In the genomic region with DNA sequence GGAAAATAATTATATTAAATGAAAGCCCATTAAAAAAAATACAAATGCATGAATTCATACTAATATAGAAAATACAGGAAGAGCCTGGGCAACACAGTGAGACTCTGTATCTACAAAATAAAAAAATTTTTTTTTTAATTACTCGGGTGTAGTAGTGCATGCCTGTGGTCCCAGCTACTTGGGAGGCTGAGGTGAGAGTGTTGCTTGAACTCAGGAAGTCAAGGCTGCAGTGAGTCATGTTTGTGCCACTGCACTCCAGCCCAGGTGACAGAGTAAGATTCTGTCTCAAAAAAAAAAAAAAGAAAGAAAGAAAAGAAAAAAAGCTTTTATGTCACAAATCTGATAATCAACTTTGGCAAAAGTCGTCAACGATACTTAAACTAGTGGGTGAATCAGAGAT, we compare ENCODE assay signal across 31 cellular contexts.
DNase-seq lines count a peak whose midpoint lies in the region; ATAC-seq and TF ChIP-seq lines count a peak whose summit lies in the region.
"Had no signal": no experiment of that assay in that cellular context is flagged by ENCODE, and none has a peak within 500 bp of the region (broad histone marks: within the 10 kb centered on the region; RNA-seq: fewer than 3 reads in every experiment).

No MANE protein-coding gene starts in this region.

- peaks cover 14% of the 10 kb centered on the region for H3K27me3 Mint-ChIP-seq in activated T-helper 17 cell treated with anti-CD3 and anti-CD28 coated beads, Interleukin-2, amount 50 U/mL, for 72 hours
- peaks cover 0 to 3% (median 0%) of the 10 kb centered on the region in 3 donors for H3K27me3 Mint-ChIP-seq in immature natural killer cell (ENCODE audit: low read depth in 3 of 3)
- H3K27me3 Mint-ChIP-seq: activated CD4-positive, alpha-beta T cell treated with anti-CD3 and anti-CD28 coated beads, Interleukin-2, amount 10 ng/mL, durations not matched to agents 24 days and 14 days; brain had no signal

- TF ChIP-seq CTCF in DND-41 (IDR thresholded peaks at IDR 0.05; ENCODE audit: borderline replicate concordance, extremely low read depth, low read length, poor library complexity, severe bottlenecking) (no peak), heart right ventricle (IDR thresholded peaks at IDR 0.05) (no peak)

- H3K36me3 ChIP-seq in DND-41 (ENCODE audit: insufficient read depth, low read length) (no peaks in the 10 kb centered on the region), heart right ventricle (no peaks in the 10 kb centered on the region)
- H3K36me3 ChIP-seq: neural progenitor cell, transverse colon had no signal

- no peaks in the 10 kb centered on the region for H3K36me3 Mint-ChIP-seq in activated T-helper 17 cell treated with anti-CD3 and anti-CD28 coated beads, Interleukin-2, amount 50 U/mL, for 72 hours (ENCODE audit: low read depth)
- H3K36me3 Mint-ChIP-seq in immature natural killer cell, result no peaks in the 10 kb centered on the region
- H3K36me3 Mint-ChIP-seq: brain, neural progenitor cell had no signal

- 87 to 92% methylated on average over 3 of the region's 3 CpGs for WGBS in heart right ventricle, 2 donors

- H3K27me3 ChIP-seq in DND-41 (ENCODE audit: insufficient read depth, low read length, poor library complexity) (no peaks in the 10 kb centered on the region), heart right ventricle (no peaks in the 10 kb centered on the region)
- H3K27me3 ChIP-seq: neural progenitor cell, transverse colon had no signal

- no peaks in the 10 kb centered on the region for H3K79me2 ChIP-seq in DND-41 (ENCODE audit: insufficient read depth, low read length)
- H3K79me2 ChIP-seq: parathyroid adenoma had no signal

- intact Hi-C loops in heart right ventricle (cut with DNase I), result loop anchor here in 1 of 10 donors (5.0 to 10.0 kb wide), 2 partner anchors 76 to 133 kb away; a partner anchor contains a TSS

- DNase-seq in DND-41 (no peak), HK-2 (ENCODE audit: unreplicated experiment) (peak; percentile 20), immature natural killer cell (peak in 2 of 3 donors; percentile 4 to 14), ureter (ENCODE audit: low spot score) (no peak), heart right ventricle (no peak)
- DNase-seq: activated CD4-positive, alpha-beta T cell treated with anti-CD3 and anti-CD28 coated beads, Interleukin-2, amount 10 ng/mL, durations not matched to agents 24 days and 14 days; activated naive CD4-positive, alpha-beta T cell; activated T-cell treated with anti-CD3 and anti-CD28 coated beads, Interleukin-2, amount 50 U/mL, for 24 hours; C1 segment of cervical spinal cord; Caco-2; DMS79 treated with DMSO at 0.1 percent for 48 hours; GM23248; head of caudate nucleus; IMR-90; kidney glomerular epithelial cell; NCI-H1417; NCI-H2029 treated with DMSO at 0.1 percent for 48 hours; NCI-H2227 treated with DMSO at 0.1 percent for 48 hours; NCI-H69; right cardiac atrium; RPMI8226; stimulated activated CD4-positive, alpha-beta T cell treated with anti-CD3 and anti-CD28 coated beads, Interleukin-2, amount 100 ng/mL, for 24 hours; transverse colon had no signal

- ATAC-seq in DND-41 (ENCODE audit: insufficient read depth, low read depth) (peak; percentile 27; the same call in 1 of the 3 replicates), heart right ventricle (no peak), GM19035 (IDR thresholded peaks at IDR 0.05; ENCODE audit: unreplicated experiment) (no peak)
- ATAC-seq in activated T-helper 17 cell treated with anti-CD3 and anti-CD28 coated beads, Interleukin-2, amount 50 U/mL, for 72 hours (replicated peaks), result peak; percentile 54
- ATAC-seq: GM12878, right cardiac atrium had no signal

- H3K4me3 Mint-ChIP-seq in activated T-helper 17 cell treated with anti-CD3 and anti-CD28 coated beads, Interleukin-2, amount 50 U/mL, for 72 hours, result no peak overlapping the region
- no peak overlapping the region for H3K4me3 Mint-ChIP-seq in immature natural killer cell
- H3K4me3 Mint-ChIP-seq: activated CD4-positive, alpha-beta T cell treated with anti-CD3 and anti-CD28 coated beads, Interleukin-2, amount 10 ng/mL, durations not matched to agents 24 days and 14 days; activated T-cell treated with anti-CD3 and anti-CD28 coated beads, Interleukin-2, amount 50 U/mL, for 24 hours; brain; neural progenitor cell had no signal

- H3K27ac ChIP-seq in DND-41 (ENCODE audit: low read length), result no peak overlapping the region
- H3K27ac ChIP-seq in heart right ventricle, result no peak overlapping the region
- H3K27ac ChIP-seq: GM23248, neural progenitor cell, parathyroid adenoma, SK-N-MC, transverse colon had no signal

- H2AFZ ChIP-seq in DND-41 (ENCODE audit: low read depth, low read length), result no peak overlapping the region
- H2AFZ ChIP-seq: GM23248, neural progenitor cell, parathyroid adenoma had no signal

- no peaks in the 10 kb centered on the region for H4K20me1 ChIP-seq in DND-41 (ENCODE audit: insufficient read depth, low read length)

- H3K9ac ChIP-seq in DND-41 (ENCODE audit: low read depth, low read length), result no peak overlapping the region
- H3K9ac ChIP-seq: GM23248, neural progenitor cell, parathyroid adenoma had no signal

- no peaks in the 10 kb centered on the region for H3K9me3 ChIP-seq in DND-41 (ENCODE audit: insufficient read depth, low read length, severe bottlenecking)
- peaks cover 0 to 20% (median 0%) of the 10 kb centered on the region in 11 donors for H3K9me3 ChIP-seq in heart right ventricle
- H3K9me3 ChIP-seq: transverse colon had no signal

- no peak overlapping the region for H3K27ac Mint-ChIP-seq in activated T-helper 17 cell treated with anti-CD3 and anti-CD28 coated beads, Interleukin-2, amount 50 U/mL, for 72 hours
- no peak overlapping the region for H3K27ac Mint-ChIP-seq in immature natural killer cell
- H3K27ac Mint-ChIP-seq: activated CD4-positive, alpha-beta T cell treated with anti-CD3 and anti-CD28 coated beads, Interleukin-2, amount 10 ng/mL, durations not matched to agents 24 days and 14 days; activated T-cell treated with anti-CD3 and anti-CD28 coated beads, Interleukin-2, amount 50 U/mL, for 24 hours; brain; neural progenitor cell had no signal

- no peaks in the 10 kb centered on the region for H3K4me1 Mint-ChIP-seq in activated T-helper 17 cell treated with anti-CD3 and anti-CD28 coated beads, Interleukin-2, amount 50 U/mL, for 72 hours
- peaks cover 9 to 13% of the 10 kb centered on the region in 2 donors for H3K4me1 Mint-ChIP-seq in immature natural killer cell
- H3K4me1 Mint-ChIP-seq: activated CD4-positive, alpha-beta T cell treated with anti-CD3 and anti-CD28 coated beads, Interleukin-2, amount 10 ng/mL, durations not matched to agents 24 days and 14 days had no signal

- H3K9me3 Mint-ChIP-seq in activated T-helper 17 cell treated with anti-CD3 and anti-CD28 coated beads, Interleukin-2, amount 50 U/mL, for 72 hours, result no peaks in the 10 kb centered on the region
- H3K9me3 Mint-ChIP-seq in immature natural killer cell, result peaks cover 0 to 2% (median 0%) of the 10 kb centered on the region in 6 donors
- H3K9me3 Mint-ChIP-seq: activated CD4-positive, alpha-beta T cell treated with anti-CD3 and anti-CD28 coated beads, Interleukin-2, amount 10 ng/mL, durations not matched to agents 24 days and 14 days; activated T-cell treated with anti-CD3 and anti-CD28 coated beads, Interleukin-2, amount 50 U/mL, for 24 hours had no signal

- H3K4me1 ChIP-seq in DND-41 (ENCODE audit: insufficient read depth, low read length) (no peaks in the 10 kb centered on the region), heart right ventricle (no peaks in the 10 kb centered on the region)
- H3K4me1 ChIP-seq: neural progenitor cell, parathyroid adenoma had no signal

- H3K4me3 ChIP-seq in DND-41 (ENCODE audit: low read depth in 1 of 2, low read length in 2 of 2) (no peak overlapping the region), heart right ventricle (no peak overlapping the region)
- H3K4me3 ChIP-seq: GM12878, GM23248, lung, neural progenitor cell, SK-N-MC, transverse colon had no signal

- no peak overlapping the region for H3K4me2 ChIP-seq in DND-41 (ENCODE audit: insufficient read depth, low read length)
- H3K4me2 ChIP-seq: neural progenitor cell had no signal

Comparison
In these comparisons a context has a peak if more than half of its experiments do, and no peak if none do; other contexts are left out.
1. ATAC-seq: peak in DND-41 (single experiment) and activated T-helper 17 cell treated with anti-CD3 and anti-CD28 coated beads, Interleukin-2, amount 50 U/mL, for 72 hours (single experiment); none in heart right ventricle (0 of 8) and GM19035 (single experiment).
2. DNase-seq: peak in HK-2 (single experiment) and immature natural killer cell (2 of 3); none in DND-41 (single experiment), ureter (single experiment) and heart right ventricle (0 of 2).